In the genomic region with DNA sequence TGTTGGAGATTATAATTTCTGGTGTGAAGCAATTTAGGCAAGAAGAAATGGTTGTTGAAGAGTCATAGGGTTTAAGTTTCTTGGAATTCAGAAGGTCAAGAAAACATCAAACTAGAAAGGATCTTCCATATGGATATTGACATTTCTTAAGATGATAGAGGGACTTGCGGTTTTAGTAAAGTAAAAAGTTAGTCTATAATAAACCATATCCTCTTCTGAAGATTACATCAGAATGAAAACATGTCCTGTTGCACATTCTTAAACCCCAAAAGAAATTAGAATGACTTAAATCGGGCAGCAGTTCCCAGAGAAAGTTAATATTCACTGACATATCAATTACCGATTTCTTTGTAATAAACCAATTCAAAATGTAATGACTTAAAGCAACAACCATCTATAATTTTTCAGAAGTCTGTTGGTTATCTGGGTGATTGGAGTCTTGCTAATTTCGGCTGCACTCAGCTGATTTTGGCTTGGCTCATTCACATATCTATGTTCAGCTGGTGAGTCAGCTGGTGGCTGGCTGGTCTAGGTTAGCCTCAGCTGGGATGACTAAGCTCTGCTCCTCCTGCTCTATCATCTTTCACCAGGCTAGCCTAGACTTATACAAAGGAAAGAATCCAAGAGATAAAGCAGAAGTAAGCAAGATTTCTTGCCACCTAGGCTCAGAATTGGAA, we compare ENCODE assay signal across 9 cellular contexts. TPM values are rescaled to one million over a fixed set of nuclear protein-coding genes. Genes with fewer than 3 reads are reported as not detected.
DNase-seq lines count a peak whose midpoint lies in the region; ATAC-seq, FAIRE-seq and TF ChIP-seq lines count a peak whose summit lies in the region.
"Had no signal": no experiment of that assay in that cellular context is flagged by ENCODE, and none has a peak within 500 bp of the region (broad histone marks: within the 10 kb centered on the region; RNA-seq: fewer than 3 reads in every experiment).

No MANE protein-coding gene starts in this region.

- no peaks in the 10 kb centered on the region for H3K36me3 ChIP-seq in K562 (ENCODE audit: control insufficient read depth, insufficient read depth, low read length)

- POLR2A ChIA-PET in K562 (lab: Yijun Ruan, JAX): interaction anchor here (0.6 to 0.9 kb wide), 3 partner anchors 16 to 468 kb away, joined by 3 to 4 read pairs (median 3); no protein-coding TSS in a partner anchor

- TF ChIP-seq EP300 in K562 (IDR thresholded peaks at IDR 0.05; ENCODE audit: low read length): peak; percentile 40; the same call in 1 of the 2 replicates

- H3K79me2 ChIP-seq in K562 (ENCODE audit: control insufficient read depth, insufficient read depth, low read length): no peaks in the 10 kb centered on the region

- H3K27me3 ChIP-seq in K562 (ENCODE audit: control insufficient read depth in 2 of 2, insufficient read depth in 2 of 2, low read length in 2 of 2): no peaks in the 10 kb centered on the region

- H2AFZ ChIP-seq in K562 (ENCODE audit: low read depth, low read length): no peak overlapping the region

- no peak for TF ChIP-seq CTCF in K562 (IDR thresholded peaks at IDR 0.05 in 2 of 3, conservative IDR thresholded peaks at IDR 0.05 in 1 of 3; ENCODE audit: insufficient read depth in 2 of 3, low read depth in 1 of 3, low read length in 3 of 3)

- WGBS in K562 (ENCODE audit: insufficient coverage, low coverage, missing lambda C conversion rate): 6% methylated on average over 4 of the region's 4 CpGs

- intact Hi-C loops in K562 (cut with micrococcal nuclease): no loop called here

- DNase-seq in Daoy (ENCODE audit: low read depth) (peak; percentile 79), HUDEP-2 (lab: John Stamatoyannopoulos, UW; ENCODE audit: unreplicated experiment in 76 of 76) (peak in 53 of 76 experiments; percentile 0 to 56 (median 10)), K562 (ENCODE audit: extremely low read depth in 1 of 4, low spot score in 3 of 4) (peak; percentile 29 to 67 (median 48)), myocyte (ENCODE audit: low read depth) (peak; percentile 86), GM19240 (ENCODE audit: insufficient read length, low spot score) (no peak), G401 (ENCODE audit: low spot score) (no peak), NCI-H446 treated with DMSO at 0.1 percent for 48 hours (lab: John Stamatoyannopoulos, UW) (no peak)
- DNase-seq: MM.1S had no signal

- ATAC-seq in K562: peak; percentile 88
- ATAC-seq in GM19395 (IDR thresholded peaks at IDR 0.05; ENCODE audit: unreplicated experiment): no peak

- FAIRE-seq in K562 (lab: Jason Lieb, UNC): peak; percentile 87

- in situ Hi-C loops in K562 (cut with MboI) (no loop called here), G401 (cut with HindIII; ENCODE audit: low sequenced_read_pairs) (no loop called here)

- H3K4me3 ChIP-seq in K562: no peak overlapping the region

- no peak overlapping the region for H3K27ac ChIP-seq in K562 (ENCODE audit: extremely low read depth, low read depth, low read length)

- H3K9me1 ChIP-seq in K562 (ENCODE audit: control insufficient read depth, insufficient read depth, low read length): no peaks in the 10 kb centered on the region

- H3K4me1 ChIP-seq in K562 (replicated peaks in 1 of 2; ENCODE audit: control insufficient read depth in 2 of 2, insufficient read depth in 2 of 2, low read length in 2 of 2): no peaks in the 10 kb centered on the region; a peak in 1 of 5 replicates

- no peak for TF ChIP-seq RAD21 in K562 (CRISPR knock-in tag; conservative IDR thresholded peaks at IDR 0.05 in 1 of 2, IDR thresholded peaks at IDR 0.05 in 1 of 2)

- no peaks in the 10 kb centered on the region for H3K9me3 ChIP-seq in K562 (replicated peaks; ENCODE audit: control insufficient read depth, insufficient read depth, low read depth, low read length)

- TF ChIP-seq POLR2A in K562 (conservative IDR thresholded peaks at IDR 0.05): no peak

- H3K4me2 ChIP-seq in K562 (ENCODE audit: insufficient read depth, low read length): no peak overlapping the region

- BruUV-seq in K562 (replicated peaks; lab: Mats Ljungman, UMichigan): no TSS peak

- no peak overlapping the region for H3K9ac ChIP-seq in K562 (ENCODE audit: insufficient read depth in 1 of 2, low read depth in 2 of 2, low read length in 2 of 2)

- CTCF ChIA-PET in K562 (lab: Yijun Ruan, JAX; ENCODE audit: low intra/inter-chr PET ratio): no interaction called here

- no peaks in the 10 kb centered on the region for H4K20me1 ChIP-seq in K562 (replicated peaks; ENCODE audit: control insufficient read depth, insufficient read depth, low read length)

TF ChIP-seq in K562, 482 proteins besides CTCF, POLR2A, EP300 and RAD21 (continues in another document):
- TF ChIP-seq MAFG (tag; conservative IDR thresholded peaks at IDR 0.05) (peak; percentile 79), ATF3 (IDR thresholded peaks at IDR 0.05) (peak; percentile 87), ATF3 (CRISPR knock-in tag; conservative IDR thresholded peaks at IDR 0.05) (peak; percentile 75; the same call in 1 of the 2 replicates), ZNF316 (IDR thresholded peaks at IDR 0.05) (peak; percentile 59; the same call in 1 of the 2 replicates), HMGXB4 (CRISPR knock-in tag; IDR thresholded peaks at IDR 0.05) (no peak), BACH1 (tag; IDR thresholded peaks at IDR 0.05) (peak; percentile 83), ZKSCAN3 (CRISPR knock-in tag; IDR thresholded peaks at IDR 0.05) (peak; percentile 59), NKRF (IDR thresholded peaks at IDR 0.05; ENCODE audit: borderline replicate concordance) (no peak), EGR1 (conservative IDR thresholded peaks at IDR 0.05) (no peak), SMARCA4 (IDR thresholded peaks at IDR 0.05) (no peak; the same call in 1 of the 2 replicates)

RNA-seq across cellular contexts. Expression of gene DYNLT3, which starts 24.4 kb away (rescaled TPM):
- 21.2 and 22.8 TPM in 2 replicates for total RNA-seq in Daoy (2014; rRNA removed; shearing (Covaris generic))
- total RNA-seq in K562 (2011; cell fraction: chromatin; rRNA removed; ENCODE audit: low replicate concordance): 1.0 and 1.6 TPM in 2 replicates
- 0.26 and 0.83 TPM in 2 replicates for total RNA-seq in K562 (2011; cell fraction: nucleolus; rRNA removed)
- 0.81 and 2.2 TPM in 2 replicates for total RNA-seq in K562 (2011; cell fraction: nucleoplasm; rRNA removed)
- total RNA-seq in K562 (2014; rRNA removed): 4.5 and 4.7 TPM in 2 replicates
- 8.4 and 10.2 TPM in 2 replicates for total RNA-seq in K562 (2014; rRNA removed; fragmentation: Illumina TruSeq; extraction: Trizol)
- 6.6 and 8.3 TPM in 2 replicates for total RNA-seq in K562 (2015; rRNA removed; fragmentation: Illumina TruSeq; extraction: Trizol)
- 5.9 and 6.3 TPM in 2 replicates for total RNA-seq in K562 (2021)
- 5.4 TPM in 2 replicates for polyA plus RNA-seq in K562 (2011; rRNA removed)
- polyA plus RNA-seq in K562 (2011; cell fraction: cytosol; rRNA removed): 0.75 and 3.2 TPM in 2 replicates
- polyA plus RNA-seq in K562 (2011; cell fraction: nucleus; rRNA removed): 1.4 and 3.2 TPM in 2 replicates
- polyA plus RNA-seq in K562 (2012): 6.8 and 10.8 TPM in 2 replicates
- 7.4 and 8.4 TPM in 2 replicates for polyA plus RNA-seq in K562 (2014; fragmentation: Illumina TruSeq; extraction: Trizol)
- polyA plus RNA-seq in K562 (2014; fragmentation: Nextera tagmentation; extraction: Ambion mirVana): 10 to 100 TPM; 15.5 to 17.5 TPM
- 6.1 and 6.7 TPM in 2 replicates for polyA plus RNA-seq in K562 (2014; rRNA removed)
- 4.4 and 5.1 TPM in 2 replicates for polyA minus RNA-seq in K562 (2011; rRNA and poly(A)+ RNA removed)
- 1.5 and 2.6 TPM in 2 replicates for polyA minus RNA-seq in K562 (2011; cell fraction: cytosol; rRNA and poly(A)+ RNA removed)
- polyA minus RNA-seq in K562 (2011; cell fraction: nucleus; rRNA and poly(A)+ RNA removed): 0.94 and 3.0 TPM in 2 replicates
- 57.0 and 61.2 TPM in 2 replicates for total RNA-seq in myocyte
- 73.0 TPM for polyA plus RNA-seq in myocyte (2012)
- total RNA-seq in G401 (2014; rRNA removed; shearing (Covaris generic)): not detected in 2 replicates

Comparison
In these comparisons a context has a peak if more than half of its experiments do, and no peak if none do; other contexts are left out.
1. DNase-seq: peak in Daoy (single experiment), HUDEP-2 (53 of 76), K562 (4 of 4) and myocyte (single experiment); none in GM19240 (single experiment), G401 (single experiment) and NCI-H446 treated with DMSO at 0.1 percent for 48 hours (single experiment).